Comparison of ENCODE assay signal across 12 cellular contexts in the genomic region with DNA sequence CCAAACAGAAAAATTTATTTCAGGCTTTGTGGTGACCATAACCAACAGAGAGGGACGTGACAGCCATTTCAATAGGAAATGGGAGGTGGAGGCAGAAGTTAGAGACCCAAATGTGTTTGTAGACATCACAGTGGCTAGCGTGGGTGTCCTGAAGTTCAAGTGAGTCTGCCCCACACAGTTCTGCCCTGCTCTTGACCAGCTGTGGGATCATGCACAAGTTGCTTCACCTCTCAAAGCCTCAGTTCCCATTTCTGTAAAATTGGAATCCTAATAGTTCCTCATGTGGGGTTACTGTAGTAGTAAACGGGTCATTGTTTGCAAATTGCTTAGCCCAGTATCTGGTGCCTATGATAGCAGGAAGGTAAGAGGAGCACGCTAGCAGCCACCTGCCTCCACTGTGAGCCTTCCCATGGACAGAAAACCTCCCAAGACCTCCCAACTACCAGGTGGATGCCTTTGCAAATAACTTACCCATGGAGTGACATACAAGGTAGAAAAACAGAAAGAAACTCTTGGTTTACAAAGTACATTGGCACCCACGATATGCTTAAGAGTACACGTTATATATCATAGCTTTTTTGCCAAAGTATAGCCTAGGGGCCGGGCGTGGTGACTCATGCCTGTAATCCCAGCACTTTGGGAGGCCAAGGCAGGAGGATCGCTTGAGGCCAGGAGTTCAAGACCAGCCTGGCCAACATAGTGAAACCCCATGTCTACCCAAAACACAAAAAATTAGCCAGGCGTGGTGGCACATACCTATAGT. TPM values are rescaled to one million over a fixed set of nuclear protein-coding genes. Genes with fewer than 3 reads are reported as not detected.
"Had no signal": no experiment of that assay in that cellular context is flagged by ENCODE, and none has a peak within 500 bp of the region (broad histone marks: within the 10 kb centered on the region; RNA-seq: fewer than 3 reads in every experiment).

No MANE protein-coding gene starts in this region.

- H3K36me3 Mint-ChIP-seq: activated CD4-positive, alpha-beta memory T cell treated with anti-CD3 and anti-CD28 coated beads for 36 hours; activated naive CD8-positive, alpha-beta T cell treated with anti-CD3 and anti-CD28 coated beads for 36 hours; memory B cell; stimulated activated naive B cell treated with anti-CD40 and anti-IgM and Interleukin-4, amounts not matched to agents 10 μg/mL and 1 μg/mL and 100 μg/mL, for 72 hours had no signal

- H3K4me1 Mint-ChIP-seq: memory B cell; stimulated activated naive B cell treated with anti-CD40 and anti-IgM and Interleukin-4, amounts not matched to agents 10 μg/mL and 1 μg/mL and 100 μg/mL, for 72 hours had no signal

- H3K4me3 Mint-ChIP-seq: activated CD4-positive, alpha-beta memory T cell treated with anti-CD3 and anti-CD28 coated beads for 36 hours; activated naive CD8-positive, alpha-beta T cell treated with anti-CD3 and anti-CD28 coated beads for 36 hours; activated T-cell treated with anti-CD3 and anti-CD28 coated beads, Interleukin-2, amount 50 U/mL, for 4 hours; memory B cell; stimulated activated naive B cell treated with anti-CD40 and anti-IgM and Interleukin-4, amounts not matched to agents 10 μg/mL and 1 μg/mL and 100 μg/mL, for 72 hours had no signal

- DNase-seq: activated CD4-positive, alpha-beta memory T cell treated with anti-CD3 and anti-CD28 coated beads for 36 hours; activated CD4-positive, alpha-beta T cell treated with anti-CD3 and anti-CD28 coated beads for 1 hour; activated effector memory CD4-positive, alpha-beta T cell treated with anti-CD3 and anti-CD28 coated beads, Interleukin-2, amount 50 U/mL, for 16 hours; activated naive CD8-positive, alpha-beta T cell treated with anti-CD3 and anti-CD28 coated beads for 36 hours; activated T-cell treated with anti-CD3 and anti-CD28 coated beads, Interleukin-2, amount 50 U/mL, for 4 hours; glutamatergic neuron; right cardiac atrium; stimulated activated CD4-positive, alpha-beta T cell treated with anti-CD3 and anti-CD28 coated beads, Interleukin-2, amount 100 ng/mL, for 24 hours; stimulated activated naive B cell treated with anti-CD40 and anti-IgM and Interleukin-4, amounts not matched to agents 10 μg/mL and 1 μg/mL and 100 μg/mL, for 72 hours; trophoblast cell had no signal

- H3K27ac Mint-ChIP-seq: activated CD4-positive, alpha-beta memory T cell treated with anti-CD3 and anti-CD28 coated beads for 36 hours; activated naive CD8-positive, alpha-beta T cell treated with anti-CD3 and anti-CD28 coated beads for 36 hours; memory B cell; stimulated activated naive B cell treated with anti-CD40 and anti-IgM and Interleukin-4, amounts not matched to agents 10 μg/mL and 1 μg/mL and 100 μg/mL, for 72 hours had no signal

- ATAC-seq: activated T-cell treated with anti-CD3 and anti-CD28 coated beads, Interleukin-2, amount 50 U/mL, for 4 hours; esophagus mucosa; stimulated activated naive B cell treated with anti-CD40 and anti-IgM and Interleukin-4, amounts not matched to agents 10 μg/mL and 1 μg/mL and 100 μg/mL, for 72 hours had no signal

- H3K9me3 Mint-ChIP-seq: activated CD4-positive, alpha-beta memory T cell treated with anti-CD3 and anti-CD28 coated beads for 36 hours; activated naive CD8-positive, alpha-beta T cell treated with anti-CD3 and anti-CD28 coated beads for 36 hours; activated T-cell treated with anti-CD3 and anti-CD28 coated beads, Interleukin-2, amount 50 U/mL, for 4 hours; memory B cell; stimulated activated naive B cell treated with anti-CD40 and anti-IgM and Interleukin-4, amounts not matched to agents 10 μg/mL and 1 μg/mL and 100 μg/mL, for 72 hours had no signal

RNA-seq across cellular contexts. Expression of a gene that starts 29.1 kb away (rescaled TPM):
- total RNA-seq: activated CD4-positive, alpha-beta memory T cell treated with anti-CD3 and anti-CD28 coated beads for 36 hours had no signal
